ENCODE assay signal across 18 cellular contexts in genomic region chr17:5502552-5502951, GRCh38. TPM values are rescaled to one million over a fixed set of nuclear protein-coding genes. Genes with fewer than 3 reads are reported as not detected.
DNase-seq lines count a peak whose midpoint lies in the region; ATAC-seq and TF ChIP-seq lines count a peak whose summit lies in the region.
"Had no signal": no experiment of that assay in that cellular context is flagged by ENCODE, and none has a peak within 500 bp of the region (broad histone marks: within the 10 kb centered on the region; RNA-seq: fewer than 3 reads in every experiment).

No MANE protein-coding gene starts in this region.

- no peak overlapping the region for H3K27ac Mint-ChIP-seq in activated T-cell treated with anti-CD3 and anti-CD28 coated beads, Interleukin-2, amount 50 U/mL, for 24 hours
- H3K27ac Mint-ChIP-seq in MCF 10A (ENCODE audit: low read depth, unreplicated experiment): no peak overlapping the region
- H3K27ac Mint-ChIP-seq: GM23338 had no signal

- peaks cover 18% of the 10 kb centered on the region for H3K4me1 Mint-ChIP-seq in activated T-cell treated with anti-CD3 and anti-CD28 coated beads, Interleukin-2, amount 50 U/mL, for 4 hours (ENCODE audit: low read depth)
- H3K4me1 Mint-ChIP-seq in activated T-cell treated with anti-CD3 and anti-CD28 coated beads, Interleukin-2, amount 50 U/mL, for 24 hours (ENCODE audit: low read depth): peaks cover 16% of the 10 kb centered on the region
- H3K4me1 Mint-ChIP-seq in MCF 10A (ENCODE audit: insufficient read depth, unreplicated experiment): peaks cover 5% of the 10 kb centered on the region

- H3K27me3 ChIP-seq in thoracic aorta (replicated peaks; ENCODE audit: insufficient read depth): no peaks in the 10 kb centered on the region

- peaks cover 7% of the 10 kb centered on the region for H3K36me3 Mint-ChIP-seq in activated T-cell treated with anti-CD3 and anti-CD28 coated beads, Interleukin-2, amount 50 U/mL, for 4 hours (ENCODE audit: insufficient read depth)
- H3K36me3 Mint-ChIP-seq in activated T-cell treated with anti-CD3 and anti-CD28 coated beads, Interleukin-2, amount 50 U/mL, for 24 hours (ENCODE audit: low read depth): no peaks in the 10 kb centered on the region
- no peaks in the 10 kb centered on the region for H3K36me3 Mint-ChIP-seq in MCF 10A (ENCODE audit: insufficient read depth, unreplicated experiment)

- no peak for ATAC-seq in activated T-cell treated with anti-CD3 and anti-CD28 coated beads, Interleukin-2, amount 50 U/mL, for 4 hours
- ATAC-seq in thoracic aorta (ENCODE audit: insufficient number of reproducible peaks, low FRiP score, low read depth): peak; percentile 27
- ATAC-seq: GM23338 had no signal

- no peaks in the 10 kb centered on the region for H3K9me3 Mint-ChIP-seq in activated T-cell treated with anti-CD3 and anti-CD28 coated beads, Interleukin-2, amount 50 U/mL, for 4 hours
- H3K9me3 Mint-ChIP-seq in activated T-cell treated with anti-CD3 and anti-CD28 coated beads, Interleukin-2, amount 50 U/mL, for 24 hours: no peaks in the 10 kb centered on the region
- H3K9me3 Mint-ChIP-seq in MCF 10A (ENCODE audit: unreplicated experiment): no peaks in the 10 kb centered on the region
- H3K9me3 Mint-ChIP-seq: GM23338 had no signal

- no peak overlapping the region for H3K9ac ChIP-seq in SK-N-MC (ENCODE audit: insufficient read length)
- H3K9ac ChIP-seq: SK-N-SH had no signal

- H2AFZ ChIP-seq in OCI-LY7 (ENCODE audit: low read length): no peak overlapping the region
- H2AFZ ChIP-seq: GM23338 had no signal

- H3K9me2 ChIP-seq in OCI-LY7 (ENCODE audit: insufficient read depth, low read length): no peaks in the 10 kb centered on the region
- H3K9me2 ChIP-seq: SK-N-SH had no signal

- H3K27ac ChIP-seq in SK-N-MC: peak overlapping the region; percentile 97; the same call in 1 of the 2 replicates
- no peak overlapping the region for H3K27ac ChIP-seq in thoracic aorta
- H3K27ac ChIP-seq in OCI-LY7 (ENCODE audit: low read depth, low read length, poor library complexity, severe bottlenecking): no peak overlapping the region
- H3K27ac ChIP-seq: 22Rv1 had no signal

- POLR2A ChIA-PET in MCF 10A (lab: Yijun Ruan, JAX): no interaction called here
- POLR2A ChIA-PET in OCI-LY7 (lab: Charles Lee): no interaction called here

- H3K9me3 ChIP-seq in SK-N-MC (ENCODE audit: low read depth, low read length) (no peaks in the 10 kb centered on the region), thoracic aorta (no peaks in the 10 kb centered on the region), OCI-LY7 (ENCODE audit: low read length) (no peaks in the 10 kb centered on the region)
- H3K9me3 ChIP-seq: SK-N-SH had no signal

- H3K4me3 Mint-ChIP-seq in activated T-cell treated with anti-CD3 and anti-CD28 coated beads, Interleukin-2, amount 50 U/mL, for 4 hours: peak overlapping the region; percentile 1
- no peak overlapping the region for H3K4me3 Mint-ChIP-seq in activated T-cell treated with anti-CD3 and anti-CD28 coated beads, Interleukin-2, amount 50 U/mL, for 24 hours
- H3K4me3 Mint-ChIP-seq in MCF 10A (ENCODE audit: unreplicated experiment): no peak overlapping the region
- H3K4me3 Mint-ChIP-seq: GM23338 had no signal

- H3K4me2 ChIP-seq in OCI-LY7 (ENCODE audit: low read length): no peak overlapping the region
- H3K4me2 ChIP-seq: GM23338, SK-N-SH had no signal

- no peaks in the 10 kb centered on the region for H3K27me3 Mint-ChIP-seq in activated T-cell treated with anti-CD3 and anti-CD28 coated beads, Interleukin-2, amount 50 U/mL, for 4 hours (ENCODE audit: low read depth)
- H3K27me3 Mint-ChIP-seq in activated T-cell treated with anti-CD3 and anti-CD28 coated beads, Interleukin-2, amount 50 U/mL, for 24 hours: no peaks in the 10 kb centered on the region
- peaks cover 11% of the 10 kb centered on the region for H3K27me3 Mint-ChIP-seq in MCF 10A (ENCODE audit: insufficient read depth, unreplicated experiment)

- CTCF ChIA-PET in MCF 10A (lab: Yijun Ruan, JAX) (interaction anchor here (0.6 kb wide), 3 partner anchors 11 to 87 kb away, joined by 3 read pairs; no protein-coding TSS in a partner anchor), OCI-LY7 (lab: Charles Lee; ENCODE audit: unreplicated experiment) (no interaction called here)

- DNase-seq in activated T-cell treated with anti-CD3 and anti-CD28 coated beads, Interleukin-2, amount 50 U/mL, for 4 hours: no peak
- DNase-seq in activated T-cell treated with anti-CD3 and anti-CD28 coated beads, Interleukin-2, amount 50 U/mL, for 24 hours: no peak
- DNase-seq in SK-N-MC (ENCODE audit: low read depth, low spot score): no peak
- peak; percentile 49 for DNase-seq in mesenteric fat pad (ENCODE audit: low spot score)
- no peak for DNase-seq in thoracic aorta (ENCODE audit: low spot score)
- no peak for DNase-seq in MCF 10A (ENCODE audit: unreplicated experiment)
- DNase-seq in OCI-LY7 (ENCODE audit: low spot score): no peak
- DNase-seq in stimulated activated CD4-positive, alpha-beta T cell treated with anti-CD3 and anti-CD28 coated beads, Interleukin-4, amount 100 ng/mL, for 24 hours: no peak
- DNase-seq: AML-193; HCEC 1CT; NCI-H1105 treated with DMSO at 0.1 percent for 48 hours; NCI-H1694; NK-92 treated with Interleukin-12 subunit alpha and Interleukin-12 subunit beta, amount 100 ng/mL, for 24 hours; OCI-M1; SHP77; SK-N-SH had no signal

- no peaks in the 10 kb centered on the region for H4K20me1 ChIP-seq in OCI-LY7 (ENCODE audit: insufficient read depth, low read length)

- intact Hi-C loops in MCF 10A (cut with micrococcal nuclease) (no loop called here), OCI-LY7 (cut with micrococcal nuclease; ENCODE audit: unreplicated experiment) (no loop called here)

- BruUV-seq in MCF 10A (replicated peaks; lab: Mats Ljungman, UMichigan) (no TSS peak), OCI-LY7 (replicated peaks; lab: Mats Ljungman, UMichigan) (no TSS peak)

- TF ChIP-seq CTCF in thoracic aorta (IDR thresholded peaks at IDR 0.05) (no peak), MCF 10A (IDR thresholded peaks at IDR 0.05; ENCODE audit: unreplicated experiment) (no peak), OCI-LY7 (conservative IDR thresholded peaks at IDR 0.05; ENCODE audit: low read length) (no peak)

- no peaks in the 10 kb centered on the region for H3K79me2 ChIP-seq in OCI-LY7 (ENCODE audit: insufficient read depth, low read depth, low read length)

- no peaks in the 10 kb centered on the region for H3K36me3 ChIP-seq in SK-N-MC (ENCODE audit: insufficient read depth, low read length)
- peaks cover 6% of the 10 kb centered on the region for H3K36me3 ChIP-seq in thoracic aorta
- no peaks in the 10 kb centered on the region for H3K36me3 ChIP-seq in OCI-LY7 (ENCODE audit: insufficient read depth, low read length)

- H3K4me3 ChIP-seq in SK-N-MC: no peak overlapping the region
- no peak overlapping the region for H3K4me3 ChIP-seq in thoracic aorta
- no peak overlapping the region for H3K4me3 ChIP-seq in OCI-LY7 (ENCODE audit: low read depth, low read length, poor library complexity, severe bottlenecking)
- H3K4me3 ChIP-seq: GM23338 had no signal

- H3K4me1 ChIP-seq in thoracic aorta (ENCODE audit: control insufficient read depth in 1 of 2, low read depth in 2 of 2): peaks cover 4 to 13% of the 10 kb centered on the region in 2 donors
- H3K4me1 ChIP-seq in OCI-LY7 (ENCODE audit: insufficient read depth, low read length, poor library complexity, severe bottlenecking): peaks cover 11% of the 10 kb centered on the region

RNA-seq across cellular contexts. Expression of gene MIS12, which starts 16.2 kb away (rescaled TPM):
- 10 to 100 TPM; 35.9 to 38.1 (median 37.2) TPM for total RNA-seq in activated T-cell treated with anti-CD3 and anti-CD28 coated beads, Interleukin-2, amount 50 U/mL, for 4 hours
- total RNA-seq in mesenteric fat pad (12.9 TPM), thoracic aorta (10 to 100 TPM; 10.3 to 12.8 TPM), MCF 10A (2022) (32.8 and 44.2 TPM in 2 replicates), OCI-LY7 (2022) (35.0 and 36.3 TPM in 2 replicates)
- total RNA-seq in OCI-LY7 (2014; rRNA removed; shearing (Covaris generic)): 21.0 and 26.4 TPM in 2 replicates

RNA-seq across cellular contexts. Expression of gene DERL2, which starts 16.6 kb away (rescaled TPM):
- total RNA-seq in activated T-cell treated with anti-CD3 and anti-CD28 coated beads, Interleukin-2, amount 50 U/mL, for 4 hours: 10 to 100 TPM; 77.3 to 90.3 (median 82.1) TPM
- total RNA-seq in mesenteric fat pad (73.4 TPM), thoracic aorta (10 to 100 TPM; 12.5 to 56.1 TPM), MCF 10A (2022) (107 and 125 TPM in 2 replicates), OCI-LY7 (2022) (56.3 and 56.9 TPM in 2 replicates)
- total RNA-seq in OCI-LY7 (2014; rRNA removed; shearing (Covaris generic)): 25.8 and 28.1 TPM in 2 replicates

RNA-seq across cellular contexts. Expression of gene DHX33, which starts 33.8 kb away (rescaled TPM):
- total RNA-seq in activated T-cell treated with anti-CD3 and anti-CD28 coated beads, Interleukin-2, amount 50 U/mL, for 4 hours: 10 to 100 TPM; 54.1 to 59.9 (median 58.0) TPM
- total RNA-seq in mesenteric fat pad (14.5 TPM), thoracic aorta (10 to 100 TPM; 13.3 to 19.8 TPM), MCF 10A (2022) (32.1 and 41.0 TPM in 2 replicates), OCI-LY7 (2022) (35.2 and 38.4 TPM in 2 replicates)
- total RNA-seq in OCI-LY7 (2014; rRNA removed; shearing (Covaris generic)): 19.1 and 24.0 TPM in 2 replicates
